9 cellular contexts compared by ENCODE assay signal in genomic region chr19:42316223-42317211, GRCh38. TPM values are rescaled to one million over a fixed set of nuclear protein-coding genes. Genes with fewer than 3 reads are reported as not detected.
DNase-seq lines count a peak whose midpoint lies in the region; ATAC-seq and TF ChIP-seq lines count a peak whose summit lies in the region.
"Had no signal": no experiment of that assay in that cellular context is flagged by ENCODE, and none has a peak within 500 bp of the region (broad histone marks: within the 10 kb centered on the region; RNA-seq: fewer than 3 reads in every experiment).

No MANE protein-coding gene starts in this region.

- H3K27me3 ChIP-seq in Panc1 (ENCODE audit: control insufficient read depth, insufficient read depth, low read length), result no peaks in the 10 kb centered on the region
- peaks cover 0 to 49% (median 7%) of the 10 kb centered on the region in 4 donors for H3K27me3 ChIP-seq in esophagus squamous epithelium
- no peaks in the 10 kb centered on the region for H3K27me3 ChIP-seq in adrenal gland

- CTCF ChIA-PET in Panc1 (lab: Charles Lee), result no interaction called here

- H3K9me3 ChIP-seq in Panc1 (ENCODE audit: control insufficient read depth, insufficient read depth, low read depth, low read length) (no peaks in the 10 kb centered on the region), esophagus squamous epithelium (no peaks in the 10 kb centered on the region), adrenal gland (replicated peaks in 1 of 3) (no peaks in the 10 kb centered on the region)

- no peaks in the 10 kb centered on the region for H3K4me1 ChIP-seq in Panc1 (ENCODE audit: control insufficient read depth, insufficient read depth, low read length)
- H3K4me1 ChIP-seq in esophagus squamous epithelium, result peaks cover 8 to 15% (median 10%) of the 10 kb centered on the region in 3 donors
- H3K4me1 ChIP-seq in adrenal gland (replicated peaks in 1 of 2), result peaks cover 9 to 10% of the 10 kb centered on the region in 2 donors

- H3K36me3 Mint-ChIP-seq in nephron progenitor cell (ENCODE audit: low read depth), result no peaks in the 10 kb centered on the region

- no peak overlapping the region for H3K27ac Mint-ChIP-seq in nephron progenitor cell

- no peak overlapping the region for H3K4me3 Mint-ChIP-seq in nephron progenitor cell

- no peaks in the 10 kb centered on the region for H3K9me3 Mint-ChIP-seq in nephron progenitor cell

- H3K36me3 ChIP-seq in Panc1 (ENCODE audit: control insufficient read depth, insufficient read depth, low read length) (no peaks in the 10 kb centered on the region), esophagus squamous epithelium (no peaks in the 10 kb centered on the region), adrenal gland (replicated peaks in 1 of 2) (no peaks in the 10 kb centered on the region)

- POLR2A ChIA-PET in Panc1 (lab: Charles Lee), result interaction anchor here (0.6 to 0.9 kb wide), 2 partner anchors 13 to 1539 kb away, joined by 4 to 7 read pairs; no protein-coding TSS in a partner anchor

- TF ChIP-seq CTCF in Panc1 (IDR thresholded peaks at IDR 0.05) (no peak), nephron progenitor cell (IDR thresholded peaks at IDR 0.05) (no peak), esophagus squamous epithelium (IDR thresholded peaks at IDR 0.05) (no peak), adrenal gland (IDR thresholded peaks at IDR 0.05) (no peak)

- intact Hi-C loops in Panc1 (cut with micrococcal nuclease; ENCODE audit: unreplicated experiment), result no loop called here
- intact Hi-C loops in esophagus squamous epithelium (cut with DNase I), result no loop called here
- intact Hi-C loops in adrenal gland (cut with DNase I), result no loop called here

- in situ Hi-C loops in Panc1 (cut with HindIII; ENCODE audit: low pct_unique_long_range_greater_than_20kb, low sequenced_read_pairs), result no loop called here

- H3K27ac ChIP-seq in Panc1 (ENCODE audit: low read length) (no peak overlapping the region), esophagus squamous epithelium (no peak overlapping the region), adrenal gland (no peak overlapping the region)

- peak; percentile 64 for ATAC-seq in GM21619 (IDR thresholded peaks at IDR 0.05; ENCODE audit: unreplicated experiment)
- ATAC-seq in Panc1, result peak; percentile 68

- BruUV-seq in Panc1 (replicated peaks; lab: Mats Ljungman, UMichigan), result no TSS peak

- 37 to 44% methylated on average over 17 to 23 of the region's 28 CpGs for WGBS in esophagus squamous epithelium, 2 donors
- 43 to 58% (median 52%) methylated on average over 19 to 28 of the region's 28 CpGs for WGBS in adrenal gland, 4 donors

- TF ChIP-seq POLR2A in esophagus squamous epithelium (IDR thresholded peaks at IDR 0.05), result no peak
- no peak for TF ChIP-seq POLR2A in adrenal gland (IDR thresholded peaks at IDR 0.05)

- 0 out of 4 replicates have a peak overlapping the region, but pooled peaks of 1 of the 2 experiments have one; percentile 6 for H3K4me3 ChIP-seq in Panc1 (ENCODE audit: low read depth in 2 of 2, low read length in 2 of 2)
- H3K4me3 ChIP-seq in esophagus squamous epithelium, result no peak overlapping the region
- H3K4me3 ChIP-seq in adrenal gland, result no peak overlapping the region

- peak; percentile 52 for DNase-seq in CD1c-positive myeloid dendritic cell (ENCODE audit: extremely low spot score)
- no peak for DNase-seq in Panc1 (ENCODE audit: low read depth, low spot score)
- DNase-seq in kidney tubule cell (ENCODE audit: low spot score), result peak; percentile 40
- DNase-seq in superior temporal gyrus (ENCODE audit: extremely low spot score), result no peak
- DNase-seq in nephron progenitor cell, result no peak
- no peak for DNase-seq in esophagus squamous epithelium (lab: John Stamatoyannopoulos, UW)
- DNase-seq in adrenal gland, result no peak
- DNase-seq: NCI-H524 treated with DMSO at 0.1 percent for 48 hours had no signal

- H3K27me3 Mint-ChIP-seq in nephron progenitor cell (ENCODE audit: low read depth, poor library complexity), result peaks cover 88% of the 10 kb centered on the region

- peaks cover 23% of the 10 kb centered on the region for H3K4me1 Mint-ChIP-seq in nephron progenitor cell

RNA-seq across cellular contexts. Expression of gene TMEM145, which starts 3.4 kb away (rescaled TPM):
- total RNA-seq in Panc1 (2021; ENCODE audit: unreplicated experiment) (3.0 TPM), esophagus squamous epithelium (not detected), adrenal gland (1 to 10 TPM in 5 of 8 donors, not detected in 3; 2.3 to 5.9 (median 2.8) TPM)
- polyA plus RNA-seq in Panc1 (2012; ENCODE audit: insufficient read length), result 4.3 TPM
- polyA plus RNA-seq in adrenal gland, result 10 to 100 TPM in 1 of 3 donors, 1 to 10 TPM in 2; 4.5 to 31.7 (median 5.4) TPM

RNA-seq across cellular contexts. Expression of gene MEGF8, which starts 8.9 kb away (rescaled TPM):
- total RNA-seq in Panc1 (2021; ENCODE audit: unreplicated experiment), result 14.2 TPM
- 25.5 TPM for polyA plus RNA-seq in Panc1 (2012; ENCODE audit: insufficient read length)
- total RNA-seq in esophagus squamous epithelium, result 10 to 100 TPM in 3 of 4 donors, 1 to 10 TPM in 1; 6.4 to 11.1 (median 10.3) TPM
- total RNA-seq in adrenal gland, result 10 to 100 TPM; 21.4 to 51.9 (median 32.7) TPM
- 10 to 100 TPM in 2 of 3 donors, 1 to 10 TPM in 1; 7.2 to 29.0 (median 13.0) TPM for polyA plus RNA-seq in adrenal gland

RNA-seq across cellular contexts. Expression of gene PAFAH1B3, which starts 14.1 kb away (rescaled TPM):
- total RNA-seq in Panc1 (2021; ENCODE audit: unreplicated experiment) (92.2 TPM), esophagus squamous epithelium (10 to 100 TPM; 22.5 to 45.9 (median 30.3) TPM), adrenal gland (10 to 100 TPM; 22.7 to 41.3 (median 33.4) TPM)
- 160 TPM for polyA plus RNA-seq in Panc1 (2012; ENCODE audit: insufficient read length)
- polyA plus RNA-seq in adrenal gland, result 10 to 100 TPM; 15.9 to 56.4 (median 37.0) TPM

RNA-seq across cellular contexts. Expression of gene PRR19, which starts 14.6 kb away (rescaled TPM):
- total RNA-seq in Panc1 (2021; ENCODE audit: unreplicated experiment), result 2.1 TPM
- 2.2 TPM for polyA plus RNA-seq in Panc1 (2012; ENCODE audit: insufficient read length)
- total RNA-seq in esophagus squamous epithelium, result 1 to 10 TPM in 1 of 4 donors, under 1 TPM in 3; 0.75 to 1.0 (median 0.82) TPM
- total RNA-seq in adrenal gland, result 1 to 10 TPM in 7 of 8 donors, under 1 TPM in 1; 0.78 to 2.5 (median 1.6) TPM
- 1 to 10 TPM in 2 of 3 donors, under 1 TPM in 1; 0.51 to 2.3 (median 1.2) TPM for polyA plus RNA-seq in adrenal gland

RNA-seq across cellular contexts. Expression of gene CIC, which starts 47.5 kb away (rescaled TPM):
- total RNA-seq in Panc1 (2021; ENCODE audit: unreplicated experiment), result 67.4 TPM
- polyA plus RNA-seq in Panc1 (2012; ENCODE audit: insufficient read length), result 49.9 TPM
- total RNA-seq in esophagus squamous epithelium, result 10 to 100 TPM; 25.1 to 54.9 (median 27.9) TPM
- total RNA-seq in adrenal gland, result 100 to 1,000 TPM in 1 of 8 donors, 10 to 100 TPM in 7; 48.7 to 119 (median 72.7) TPM
- polyA plus RNA-seq in adrenal gland, result 100 to 1,000 TPM in 1 of 3 donors, 10 to 100 TPM in 2; 13.3 to 171 (median 61.7) TPM

Comparison
In these comparisons a context has a peak if more than half of its experiments do, and no peak if none do; other contexts are left out.
1. DNase-seq: peak in CD1c-positive myeloid dendritic cell (single experiment) and kidney tubule cell (single experiment); none in Panc1 (single experiment), superior temporal gyrus (single experiment), nephron progenitor cell (single experiment), esophagus squamous epithelium (single experiment) and adrenal gland (0 of 7).